8 cellular contexts compared by ENCODE assay signal in the genomic region with DNA sequence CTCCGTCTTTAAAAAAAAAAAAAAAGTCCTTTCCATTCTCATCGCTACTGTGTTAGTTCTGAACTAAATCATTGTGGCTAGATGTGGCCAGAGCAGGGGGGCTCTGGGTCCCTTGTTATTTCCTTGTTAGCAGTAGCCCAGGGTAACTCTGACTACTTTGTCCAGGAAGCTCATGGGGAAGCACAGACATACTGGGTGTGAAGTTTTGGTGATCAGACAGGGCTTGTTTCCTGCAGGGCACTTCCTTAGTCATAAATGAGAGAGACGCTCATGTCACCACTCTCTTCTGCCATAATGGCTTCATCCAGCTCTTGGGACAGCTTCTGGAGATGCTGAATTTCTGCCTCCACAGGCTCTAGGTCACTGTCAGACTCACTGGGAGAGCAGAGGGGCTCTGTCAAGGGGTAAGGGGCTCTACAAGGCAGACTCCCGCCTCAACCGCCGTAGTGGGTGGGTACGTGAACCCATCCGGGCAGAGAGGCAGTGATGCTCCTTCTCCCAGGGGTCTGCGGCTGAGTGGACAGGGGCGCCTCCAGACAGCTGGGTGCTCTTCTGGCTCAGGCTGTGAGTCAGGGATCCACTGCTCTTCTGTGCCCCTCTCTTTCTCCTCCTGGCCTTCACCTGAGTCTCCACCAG. TPM values are rescaled to one million over a fixed set of nuclear protein-coding genes. Genes with fewer than 3 reads are reported as not detected.
DNase-seq lines count a peak whose midpoint lies in the region; ATAC-seq and TF ChIP-seq lines count a peak whose summit lies in the region.

No MANE protein-coding gene starts in this region.

- no peaks in the 10 kb centered on the region for H3K27me3 Mint-ChIP-seq in naive thymus-derived CD4-positive, alpha-beta T cell

- peaks cover 0 to 10% (median 2%) of the 10 kb centered on the region in 11 donors for H3K9me3 Mint-ChIP-seq in naive thymus-derived CD4-positive, alpha-beta T cell

- peak overlapping the region; percentile 45 for H3K27ac ChIP-seq in naive thymus-derived CD4-positive, alpha-beta T cell (ENCODE audit: low read depth, low read length)

- H3K27ac Mint-ChIP-seq in naive thymus-derived CD4-positive, alpha-beta T cell = peak overlapping the region in 8 of 9 donors; percentile 72 to 92 (median 82)

- peaks cover 4 to 29% (median 14%) of the 10 kb centered on the region in 5 donors for H3K36me3 Mint-ChIP-seq in naive thymus-derived CD4-positive, alpha-beta T cell

- intact Hi-C loops in naive thymus-derived CD4-positive, alpha-beta T cell (cut with micrococcal nuclease) = loop anchor here (1.0 kb wide), 3 partner anchors 11 to 13 kb away; partner anchors contain the start of gene STIM2 (in 1 of the 2)
- intact Hi-C loops in posterior vena cava (cut with DNase I) = no loop called here

- peak; percentile 83 for ATAC-seq in GM18502 (IDR thresholded peaks at IDR 0.05; ENCODE audit: poor library complexity, unreplicated experiment)
- ATAC-seq in HG02759 (IDR thresholded peaks at IDR 0.05; ENCODE audit: unreplicated experiment) = peak; percentile 88
- peak; percentile 94 for ATAC-seq in naive thymus-derived CD4-positive, alpha-beta T cell

- peak overlapping the region in 9 of 10 donors; percentile 52 to 82 (median 74) for H3K4me3 Mint-ChIP-seq in naive thymus-derived CD4-positive, alpha-beta T cell

- CTCF ChIA-PET in naive thymus-derived CD4-positive, alpha-beta T cell (lab: Charles Lee) = interaction anchor here (1.4 kb wide), 1 partner anchor 13 kb away, joined by 6 read pairs; no protein-coding TSS in a partner anchor
- CTCF ChIA-PET in HEK293T (lab: Yijun Ruan, JAX) = interaction anchor here (0.7 kb wide), 1 partner anchor 773 kb away, joined by 3 read pairs; no protein-coding TSS in a partner anchor

- DNase-seq in activated CD4-positive, alpha-beta T cell treated with anti-CD3 and anti-CD28 coated beads, Interleukin-2, amount 50 U/mL, for 48 hours = peak; percentile 46 to 66
- peak in 5 of 9 donors; percentile 41 to 55 (median 49) for DNase-seq in naive thymus-derived CD4-positive, alpha-beta T cell
- DNase-seq in posterior vena cava (ENCODE audit: low spot score) (no peak), SKM-1 (lab: John Stamatoyannopoulos, UW; ENCODE audit: unreplicated experiment) (no peak), HEK293T (ENCODE audit: extremely low spot score) (no peak), ACHN (no peak)

- H3K27me3 ChIP-seq in naive thymus-derived CD4-positive, alpha-beta T cell (ENCODE audit: control insufficient read depth in 2 of 2, insufficient read depth in 2 of 2, low read length in 2 of 2) = no peaks in the 10 kb centered on the region

- in situ Hi-C loops in ACHN (cut with HindIII; ENCODE audit: low pct_ligation_motif_present, low pct_unique_long_range_greater_than_20kb, low sequenced_read_pairs) = no loop called here

- peaks cover 52 to 95% (median 90%) of the 10 kb centered on the region in 7 donors for H3K4me1 Mint-ChIP-seq in naive thymus-derived CD4-positive, alpha-beta T cell

- no peaks in the 10 kb centered on the region for H3K9me3 ChIP-seq in naive thymus-derived CD4-positive, alpha-beta T cell (ENCODE audit: control insufficient read depth in 2 of 3, low read length in 3 of 3)

- no peaks in the 10 kb centered on the region for H3K36me3 ChIP-seq in naive thymus-derived CD4-positive, alpha-beta T cell (ENCODE audit: control insufficient read depth in 2 of 3, insufficient read depth in 3 of 3, low read length in 3 of 3)

- peak overlapping the region; percentile 11 for H3K4me3 ChIP-seq in naive thymus-derived CD4-positive, alpha-beta T cell (ENCODE audit: low read length)

- H3K4me1 ChIP-seq in naive thymus-derived CD4-positive, alpha-beta T cell (ENCODE audit: control insufficient read depth in 2 of 2, insufficient read depth in 2 of 2, low read length in 2 of 2) = peaks cover 46 to 52% of the 10 kb centered on the region in 2 donors

- POLR2A ChIA-PET in naive thymus-derived CD4-positive, alpha-beta T cell (lab: Charles Lee) = interaction anchor here (0.6 to 8.9 kb wide), 6 partner anchors 12 to 1561 kb away, joined by 3 to 64 read pairs (median 4); partner anchors contain the start of genes STIM2, TBC1D19 and ZCCHC4
- POLR2A ChIA-PET in HEK293T (lab: Yijun Ruan, JAX) = no interaction called here

TF ChIP-seq in HEK293T, 16 proteins besides CTCF, POLR2A, EP300 and RAD21:
- TF ChIP-seq HDGF (IDR thresholded peaks at IDR 0.05; ENCODE audit: borderline replicate concordance) = no peak
- TF ChIP-seq SP1 (IDR thresholded peaks at IDR 0.05) = no peak
- no peak for TF ChIP-seq FOXA1 (IDR thresholded peaks at IDR 0.05)
- TF ChIP-seq PKNOX1 (IDR thresholded peaks at IDR 0.05) = no peak

RNA-seq across cellular contexts. Expression of gene STIM2, which starts 12.9 kb away (rescaled TPM):
- total RNA-seq in naive thymus-derived CD4-positive, alpha-beta T cell = 100 to 1,000 TPM in 1 of 5 experiments, 10 to 100 TPM in 4; 61.7 to 103 (median 74.5) TPM
- 10 to 100 TPM; 24.6 to 38.4 TPM for polyA plus RNA-seq in naive thymus-derived CD4-positive, alpha-beta T cell
- 10 to 100 TPM; 17.0 to 17.4 TPM for total RNA-seq in posterior vena cava

Comparison
In these comparisons a context has a peak if more than half of its experiments do, and no peak if none do; other contexts are left out.
1. DNase-seq: peak in activated CD4-positive, alpha-beta T cell treated with anti-CD3 and anti-CD28 coated beads, Interleukin-2, amount 50 U/mL, for 48 hours (2 of 2) and naive thymus-derived CD4-positive, alpha-beta T cell (5 of 9); none in posterior vena cava (single experiment), SKM-1 (single experiment), HEK293T (single experiment) and ACHN (single experiment).
2. intact Hi-C loops: an anchor here in naive thymus-derived CD4-positive, alpha-beta T cell (1.0 kb wide); none called in posterior vena cava.
3. Peak in every context shown above with its lines, with median percentiles within 50 percentile points of each other: ATAC-seq.